In genomic region chr20:33843854-33844253, GRCh38 we compare ENCODE assay signal across 8 cellular contexts. TPM values are rescaled to one million over a fixed set of nuclear protein-coding genes. Genes with fewer than 3 reads are reported as not detected.
DNase-seq lines count a peak whose midpoint lies in the region; ATAC-seq and TF ChIP-seq lines count a peak whose summit lies in the region.

No MANE protein-coding gene starts in this region.

- intact Hi-C loops in upper lobe of right lung (cut with DNase I), result no loop called here

- H3F3A ChIP-seq in Loucy (ENCODE audit: low read depth), result 0 out of 2 replicates have a peak, but pooled peaks cover 6% of the 10 kb centered on the region

- TF ChIP-seq CTCF in Loucy (conservative IDR thresholded peaks at IDR 0.05; ENCODE audit: low read length), result no peak
- no peak for TF ChIP-seq CTCF in upper lobe of right lung (IDR thresholded peaks at IDR 0.05)

- H3K79me2 ChIP-seq in Loucy (ENCODE audit: insufficient read depth, low read length), result peaks cover 97% of the 10 kb centered on the region

- H3K36me3 Mint-ChIP-seq in effector memory CD8-positive, alpha-beta T cell (ENCODE audit: insufficient read depth), result peaks cover 7% of the 10 kb centered on the region

- H3K27me3 Mint-ChIP-seq in effector memory CD8-positive, alpha-beta T cell, result no peaks in the 10 kb centered on the region

- H3K4me1 ChIP-seq in Loucy (ENCODE audit: insufficient read depth, low read length, poor library complexity, severe bottlenecking) (peaks cover 59% of the 10 kb centered on the region), upper lobe of right lung (peaks cover 44% of the 10 kb centered on the region)

- H3K4me2 ChIP-seq in Loucy (ENCODE audit: low read depth, low read length, poor library complexity, severe bottlenecking), result peak overlapping the region; percentile 40

- H3K4me3 ChIP-seq in Loucy (ENCODE audit: low read length, poor library complexity, severe bottlenecking) (no peak overlapping the region), upper lobe of right lung (no peak overlapping the region)

- peak overlapping the region; percentile 41 to 68 for H3K27ac Mint-ChIP-seq in effector memory CD8-positive, alpha-beta T cell

- no peak overlapping the region for H2AFZ ChIP-seq in Loucy (ENCODE audit: low read length)

- H3K36me3 ChIP-seq in Loucy (ENCODE audit: insufficient read depth, low read length) (peaks cover 5% of the 10 kb centered on the region; the same call in 1 of the 2 replicates), upper lobe of right lung (peaks cover 6% of the 10 kb centered on the region)

- no peaks in the 10 kb centered on the region for H3K9me3 Mint-ChIP-seq in effector memory CD8-positive, alpha-beta T cell

- peaks cover 56% of the 10 kb centered on the region for H4K20me1 ChIP-seq in Loucy (ENCODE audit: insufficient read depth, low read length, poor library complexity, severe bottlenecking)

- H3K27me3 ChIP-seq in Loucy (ENCODE audit: insufficient read depth, low read length, poor library complexity, severe bottlenecking), result no peaks in the 10 kb centered on the region
- H3K27me3 ChIP-seq in upper lobe of right lung, result no peaks in the 10 kb centered on the region

- no peak overlapping the region for H3K27ac ChIP-seq in upper lobe of right lung

- peak; percentile 69 for ATAC-seq in effector memory CD8-positive, alpha-beta T cell (replicated peaks)
- ATAC-seq in upper lobe of right lung, result peak; percentile 48

- no peaks in the 10 kb centered on the region for H3K9me2 ChIP-seq in Loucy (replicated peaks; ENCODE audit: low read depth, low read length)

- H3K9me3 ChIP-seq in Loucy (ENCODE audit: insufficient read depth, low read depth, low read length) (no peaks in the 10 kb centered on the region), upper lobe of right lung (no peaks in the 10 kb centered on the region)

- H3K9ac ChIP-seq in Loucy (ENCODE audit: low read depth, low read length, poor library complexity, severe bottlenecking), result no peak overlapping the region

- no peak overlapping the region for H3K4me3 Mint-ChIP-seq in effector memory CD8-positive, alpha-beta T cell

- peaks cover 66 to 74% of the 10 kb centered on the region in 2 donors for H3K4me1 Mint-ChIP-seq in effector memory CD8-positive, alpha-beta T cell (ENCODE audit: low read depth in 2 of 2)

- DNase-seq in stimulated activated CD4-positive, alpha-beta T cell treated with anti-CD3 and anti-CD28 coated beads, Interleukin-15, amount 100 ng/mL, for 24 hours, result peak; percentile 19
- DNase-seq in stimulated activated CD4-positive, alpha-beta T cell treated with anti-CD3 and anti-CD28 coated beads, Interleukin-1b, Interleukin-23, amount 100 ng/mL, for 48 hours, result no peak
- DNase-seq in effector memory CD8-positive, alpha-beta T cell, result no peak
- DNase-seq in upper lobe of right lung (no peak), pons (ENCODE audit: low spot score) (no peak), cerebellum (ENCODE audit: low spot score) (no peak), DMS114 treated with DMSO at 0.1 percent for 48 hours (lab: John Stamatoyannopoulos, UW; ENCODE audit: unreplicated experiment) (no peak)

RNA-seq across cellular contexts. Expression of gene CHMP4B, which starts 32.7 kb away (rescaled TPM):
- total RNA-seq in upper lobe of right lung (86.6 TPM), cerebellum (20.4 TPM)
